14 cellular contexts compared by ENCODE assay signal in the genomic region with DNA sequence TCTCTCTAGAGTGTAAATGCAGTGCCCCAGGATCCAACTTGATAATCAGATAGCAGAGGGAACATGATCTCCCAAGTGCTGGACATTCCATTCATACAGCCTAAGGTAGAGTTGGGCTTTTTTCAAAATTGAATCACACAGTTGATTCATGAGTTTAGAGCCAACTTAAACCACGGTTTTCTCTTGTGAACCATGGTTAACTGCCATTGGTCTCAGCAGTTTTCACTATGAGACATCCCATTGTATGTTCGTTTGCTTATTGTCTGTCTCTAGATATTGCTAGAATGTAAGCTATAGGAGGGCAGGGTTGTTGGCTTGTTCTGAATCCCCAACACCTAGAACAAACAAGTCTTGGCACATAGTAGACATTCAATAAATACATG. TPM values are rescaled to one million over a fixed set of nuclear protein-coding genes. Genes with fewer than 3 reads are reported as not detected.
A peak's percentile ranks its signal among the peaks of the same experiment; 100 is the strongest.
DNase-seq lines count a peak whose midpoint lies in the region; ATAC-seq and TF ChIP-seq lines count a peak whose summit lies in the region.
"Had no signal": no experiment of that assay in that cellular context is flagged by ENCODE, and none has a peak within 500 bp of the region (broad histone marks: within the 10 kb centered on the region; RNA-seq: fewer than 3 reads in every experiment).

No MANE protein-coding gene starts in this region.

- no peaks in the 10 kb centered on the region for H3K9me3 Mint-ChIP-seq in activated naive CD4-positive, alpha-beta T cell treated with anti-CD3 and anti-CD28 coated beads, Interleukin-2, amount 50 U/mL, for 24 hours
- H3K9me3 Mint-ChIP-seq in stimulated activated naive CD8-positive, alpha-beta T cell treated with anti-CD3 and anti-CD28 coated beads, Interleukin-15, Interleukin-2, amounts not matched to agents 100 ng/mL and 50 ng/mL, for 24 hours = no peaks in the 10 kb centered on the region

- peaks cover 79% of the 10 kb centered on the region for H3K4me1 Mint-ChIP-seq in activated naive CD4-positive, alpha-beta T cell treated with anti-CD3 and anti-CD28 coated beads, Interleukin-2, amount 50 U/mL, for 24 hours
- peaks cover 59% of the 10 kb centered on the region for H3K4me1 Mint-ChIP-seq in T-helper 17 cell
- H3K4me1 Mint-ChIP-seq in stimulated activated naive CD8-positive, alpha-beta T cell treated with anti-CD3 and anti-CD28 coated beads, Interleukin-15, Interleukin-2, amounts not matched to agents 100 ng/mL and 50 ng/mL, for 24 hours (ENCODE audit: low read depth) = peaks cover 84% of the 10 kb centered on the region

- no peak for ATAC-seq in T-helper 17 cell

- H3K4me3 Mint-ChIP-seq in activated naive CD4-positive, alpha-beta T cell treated with anti-CD3 and anti-CD28 coated beads, Interleukin-2, amount 50 U/mL, for 24 hours = peak overlapping the region; percentile 16
- no peak overlapping the region for H3K4me3 Mint-ChIP-seq in T-helper 17 cell
- peak overlapping the region; percentile 42 for H3K4me3 Mint-ChIP-seq in stimulated activated naive CD8-positive, alpha-beta T cell treated with anti-CD3 and anti-CD28 coated beads, Interleukin-15, Interleukin-2, amounts not matched to agents 100 ng/mL and 50 ng/mL, for 24 hours

- peak overlapping the region; percentile 83 for H3K27ac Mint-ChIP-seq in activated naive CD4-positive, alpha-beta T cell treated with anti-CD3 and anti-CD28 coated beads, Interleukin-2, amount 50 U/mL, for 24 hours
- peak overlapping the region; percentile 81 for H3K27ac Mint-ChIP-seq in T-helper 17 cell
- peak overlapping the region; percentile 94 for H3K27ac Mint-ChIP-seq in stimulated activated naive CD8-positive, alpha-beta T cell treated with anti-CD3 and anti-CD28 coated beads, Interleukin-15, Interleukin-2, amounts not matched to agents 100 ng/mL and 50 ng/mL, for 24 hours

- H3K36me3 Mint-ChIP-seq in activated naive CD4-positive, alpha-beta T cell treated with anti-CD3 and anti-CD28 coated beads, Interleukin-2, amount 50 U/mL, for 24 hours = peaks cover 16% of the 10 kb centered on the region
- no peaks in the 10 kb centered on the region for H3K36me3 Mint-ChIP-seq in T-helper 17 cell (ENCODE audit: low read depth)
- H3K36me3 Mint-ChIP-seq in stimulated activated naive CD8-positive, alpha-beta T cell treated with anti-CD3 and anti-CD28 coated beads, Interleukin-15, Interleukin-2, amounts not matched to agents 100 ng/mL and 50 ng/mL, for 24 hours (ENCODE audit: low read depth) = peaks cover 10% of the 10 kb centered on the region

- no peaks in the 10 kb centered on the region for H3K9me3 ChIP-seq in T-helper 17 cell (ENCODE audit: control insufficient read depth, low read length, poor library complexity, severe bottlenecking)
- H3K9me3 ChIP-seq: stomach had no signal

- no peak for TF ChIP-seq CTCF in fibroblast of mammary gland (conservative IDR thresholded peaks at IDR 0.05; ENCODE audit: control insufficient read depth, insufficient read depth, low read depth, low read length)

- H3K4me3 ChIP-seq in fibroblast of mammary gland (ENCODE audit: control insufficient read depth, low read depth, low read length) = no peak overlapping the region
- H3K4me3 ChIP-seq: stomach had no signal

- no peaks in the 10 kb centered on the region for H3K27me3 Mint-ChIP-seq in activated naive CD4-positive, alpha-beta T cell treated with anti-CD3 and anti-CD28 coated beads, Interleukin-2, amount 50 U/mL, for 24 hours
- H3K27me3 Mint-ChIP-seq in T-helper 17 cell = no peaks in the 10 kb centered on the region
- no peaks in the 10 kb centered on the region for H3K27me3 Mint-ChIP-seq in stimulated activated naive CD8-positive, alpha-beta T cell treated with anti-CD3 and anti-CD28 coated beads, Interleukin-15, Interleukin-2, amounts not matched to agents 100 ng/mL and 50 ng/mL, for 24 hours

- no peak for DNase-seq in activated naive CD4-positive, alpha-beta T cell treated with anti-CD3 and anti-CD28 coated beads, Interleukin-2, amount 50 U/mL, for 16 hours
- DNase-seq in T-helper 17 cell (no peak), fibroblast of mammary gland (ENCODE audit: low read depth) (peak; percentile 33), COR-L47 (lab: John Stamatoyannopoulos, UW) (no peak), DMS153 (lab: John Stamatoyannopoulos, UW) (no peak)
- no peak for DNase-seq in activated CD8-positive, alpha-beta memory T cell treated with anti-CD3 and anti-CD28 coated beads, Interleukin-2, amount 50 U/mL, for 4 hours
- DNase-seq: activated naive CD4-positive, alpha-beta T cell treated with Interleukin-2 at 50 U/mL for 16 hours; NCI-H1694; NCI-H748 treated with DMSO at 0.1 percent for 48 hours; SIG-M5; stimulated activated CD4-positive, alpha-beta T cell treated with anti-CD3 and anti-CD28 coated beads, Interleukin-4, amount 100 ng/mL, for 24 hours; stomach had no signal

RNA-seq across cellular contexts. Expression of a gene that starts 37.2 kb away (rescaled TPM):
- total RNA-seq in T-helper 17 cell = 10 to 100 TPM; 28.7 to 35.3 TPM
